ENCODE assay signal across 16 cellular contexts in the genomic region with DNA sequence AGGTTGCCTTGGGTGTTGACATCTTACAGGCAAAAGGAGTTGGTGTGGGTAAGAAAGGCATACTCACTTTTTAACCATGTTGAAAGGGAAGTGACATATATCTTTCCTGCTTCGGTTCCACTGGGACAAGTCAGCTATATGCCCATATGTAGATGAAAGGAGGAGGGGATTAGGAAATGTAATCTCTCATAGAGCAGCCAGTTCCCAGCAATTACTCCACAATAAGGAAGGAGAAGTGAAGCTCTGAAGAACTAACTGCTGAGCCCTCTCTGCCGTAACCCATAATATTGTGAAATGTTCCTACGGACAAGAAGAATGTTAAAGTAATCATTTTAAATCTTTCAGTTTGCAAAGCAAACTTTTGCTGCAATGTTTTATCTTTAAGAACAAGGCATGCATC.
DNase-seq lines count a peak whose midpoint lies in the region; TF ChIP-seq lines count a peak whose summit lies in the region.
"Had no signal": no experiment of that assay in that cellular context is flagged by ENCODE, and none has a peak within 500 bp of the region (broad histone marks: within the 10 kb centered on the region; RNA-seq: fewer than 3 reads in every experiment).

No MANE protein-coding gene starts in this region.

- 53% methylated on average over 3 of the region's 3 CpGs for WGBS in hepatocyte (ENCODE audit: low lambda C conversion rate, missing lambda C conversion rate)

- peak overlapping the region; percentile 78 for H3K27ac ChIP-seq in hepatocyte
- peak overlapping the region; percentile 24 for H3K27ac ChIP-seq in subcutaneous abdominal adipose tissue (ENCODE audit: low read depth, low read length)
- H3K27ac ChIP-seq: BLaER1, neural progenitor cell, suprapubic skin had no signal

- no peak overlapping the region for H2AFZ ChIP-seq in hepatocyte
- H2AFZ ChIP-seq: neural progenitor cell had no signal

- no peaks in the 10 kb centered on the region for H3K36me3 ChIP-seq in hepatocyte (replicated peaks; ENCODE audit: insufficient read depth, low read depth)
- H3K36me3 ChIP-seq in subcutaneous abdominal adipose tissue (ENCODE audit: control insufficient read depth in 5 of 5, insufficient read depth in 5 of 5, low read length in 5 of 5): no peaks in the 10 kb centered on the region
- H3K36me3 ChIP-seq: BLaER1, neural progenitor cell, suprapubic skin had no signal

- H3K79me2 ChIP-seq in hepatocyte: no peaks in the 10 kb centered on the region

- H3K4me2 ChIP-seq in hepatocyte: peak overlapping the region; percentile 28
- H3K4me2 ChIP-seq: BLaER1, neural progenitor cell had no signal

- peak overlapping the region in 1 of 5 donors; percentile 29 for H3K9ac ChIP-seq in subcutaneous abdominal adipose tissue (ENCODE audit: low read length in 5 of 5)
- H3K9ac ChIP-seq: BLaER1, neural progenitor cell had no signal

- no peaks in the 10 kb centered on the region for H3K27me3 ChIP-seq in hepatocyte
- H3K27me3 ChIP-seq in subcutaneous abdominal adipose tissue (ENCODE audit: control insufficient read depth in 5 of 5, insufficient read depth in 4 of 5, low read length in 5 of 5): no peaks in the 10 kb centered on the region
- H3K27me3 ChIP-seq: BLaER1, neural progenitor cell, suprapubic skin had no signal

- H3K4me3 ChIP-seq in hepatocyte: no peak overlapping the region
- no peak overlapping the region for H3K4me3 ChIP-seq in subcutaneous abdominal adipose tissue (ENCODE audit: low read depth in 1 of 5, low read length in 5 of 5)
- H3K4me3 ChIP-seq: BLaER1, neural progenitor cell, suprapubic skin had no signal

- no peaks in the 10 kb centered on the region for H3K9me2 ChIP-seq in hepatocyte (replicated peaks; ENCODE audit: insufficient read depth)

- DNase-seq in KBM-7: peak; percentile 57
- peak; percentile 88 for DNase-seq in SIG-M5 (lab: John Stamatoyannopoulos, UW)
- peak; percentile 17 for DNase-seq in hepatocyte (ENCODE audit: low spot score)
- DNase-seq in cortex of kidney (lab: John Stamatoyannopoulos, UW): no peak
- DNase-seq in activated CD4-positive, alpha-beta T cell treated with anti-CD3 and anti-CD28 coated beads for 4 hours: no peak
- DNase-seq in activated T-cell treated with anti-CD3 and anti-CD28 coated beads for 4 hours: no peak
- DNase-seq: activated effector memory CD4-positive, alpha-beta T cell treated with anti-CD3 and anti-CD28 coated beads, Interleukin-2, amount 50 U/mL, for 16 hours; anterior cingulate cortex; NCI-H1105; retina; stimulated activated CD4-positive, alpha-beta T cell treated with anti-CD3 and anti-CD28 coated beads, Interleukin-2, amount 100 ng/mL, for 24 hours; T-helper 2 cell had no signal

- H4K20me1 ChIP-seq in hepatocyte (ENCODE audit: insufficient read depth, poor library complexity, severe bottlenecking): no peaks in the 10 kb centered on the region
- H4K20me1 ChIP-seq: BLaER1 had no signal

- H3K9me3 ChIP-seq in hepatocyte (ENCODE audit: low read depth): no peaks in the 10 kb centered on the region
- H3K9me3 ChIP-seq in subcutaneous abdominal adipose tissue (ENCODE audit: control insufficient read depth in 5 of 5, low read length in 5 of 5): no peaks in the 10 kb centered on the region
- H3K9me3 ChIP-seq: BLaER1, suprapubic skin had no signal

- peaks cover 5% of the 10 kb centered on the region for H3K4me1 ChIP-seq in hepatocyte (ENCODE audit: insufficient read depth)
- peaks cover 0 to 29% (median 22%) of the 10 kb centered on the region in 5 donors for H3K4me1 ChIP-seq in subcutaneous abdominal adipose tissue (ENCODE audit: control insufficient read depth in 5 of 5, insufficient read depth in 5 of 5, low read length in 5 of 5)
- H3K4me1 ChIP-seq: BLaER1 had no signal

- in situ Hi-C loops in KBM-7 (cut with MboI; ENCODE audit: low pct_unique_long_range_greater_than_20kb, low sequenced_read_pairs): no loop called here

- no peak for TF ChIP-seq CTCF in hepatocyte (IDR thresholded peaks at IDR 0.05; ENCODE audit: poor library complexity)

Comparison
In these comparisons a context has a peak if more than half of its experiments do, and no peak if none do; other contexts are left out.
1. DNase-seq: peak in KBM-7 (single experiment), SIG-M5 (single experiment) and hepatocyte (single experiment); none in cortex of kidney (single experiment), activated CD4-positive, alpha-beta T cell treated with anti-CD3 and anti-CD28 coated beads for 4 hours (0 of 2) and activated T-cell treated with anti-CD3 and anti-CD28 coated beads for 4 hours (single experiment).